In genomic region chr20:44650777-44651493, GRCh38 we compare ENCODE assay signal across 8 cellular contexts. TPM values are rescaled to one million over a fixed set of nuclear protein-coding genes. Genes with fewer than 3 reads are reported as not detected.
A peak's percentile ranks its signal among the peaks of the same experiment; 100 is the strongest.
DNase-seq lines count a peak whose midpoint lies in the region; ATAC-seq lines count a peak whose summit lies in the region.

No MANE protein-coding gene starts in this region.

- intact Hi-C loops in Right ventricle myocardium superior (cut with DNase I): no loop called here
- intact Hi-C loops in sciatic nerve (cut with DNase I): no loop called here

- peak; percentile 56 for DNase-seq in activated T-cell treated with anti-CD3 and anti-CD28 coated beads, Interleukin-2, amount 50 U/mL, for 1 hour
- DNase-seq in Right ventricle myocardium superior (no peak), sciatic nerve (ENCODE audit: low spot score) (no peak), DMS153 treated with DMSO at 0.1 percent for 48 hours (lab: John Stamatoyannopoulos, UW; ENCODE audit: unreplicated experiment) (no peak), SHP77 (lab: John Stamatoyannopoulos, UW) (no peak), anterior cingulate cortex (lab: John Stamatoyannopoulos, UW) (no peak)

- H3K27ac Mint-ChIP-seq in IgD-negative memory B cell: peak overlapping the region in 1 of 3 donors; percentile 80

- peak overlapping the region; percentile 81 to 96 (median 89) for H3K4me3 Mint-ChIP-seq in IgD-negative memory B cell

- H3K36me3 Mint-ChIP-seq in IgD-negative memory B cell: peaks cover 1% of the 10 kb centered on the region

- H3K27me3 Mint-ChIP-seq in IgD-negative memory B cell: peaks cover 2% of the 10 kb centered on the region

- H3K9me3 Mint-ChIP-seq in IgD-negative memory B cell: no peaks in the 10 kb centered on the region

- peaks cover 26 to 41% (median 31%) of the 10 kb centered on the region in 3 donors for H3K4me1 Mint-ChIP-seq in IgD-negative memory B cell

- ATAC-seq in Right ventricle myocardium superior (ENCODE audit: poor library complexity) (peak; percentile 20), sciatic nerve (peak; percentile 33), GM21423 (IDR thresholded peaks at IDR 0.05; ENCODE audit: unreplicated experiment) (no peak)

RNA-seq across cellular contexts. Expression of gene ADA, which starts 0.6 kb away (rescaled TPM):
- polyA plus RNA-seq in IgD-negative memory B cell: 10.5 TPM
- total RNA-seq in Right ventricle myocardium superior (8.9 TPM), sciatic nerve (7.7 TPM)
